In genomic region chr2:174878537-174879147, GRCh38 we compare ENCODE assay signal across 10 cellular contexts.
A peak's percentile ranks its signal among the peaks of the same experiment; 100 is the strongest.
DNase-seq lines count a peak whose midpoint lies in the region; ATAC-seq and TF ChIP-seq lines count a peak whose summit lies in the region.
"Had no signal": no experiment of that assay in that cellular context is flagged by ENCODE, and none has a peak within 500 bp of the region (broad histone marks: within the 10 kb centered on the region; RNA-seq: fewer than 3 reads in every experiment).

No MANE protein-coding gene starts in this region.

- no peak overlapping the region for H2BK5ac ChIP-seq in mesenchymal stem cell (ENCODE audit: low read depth, low read length, poor library complexity, severe bottlenecking)

- intact Hi-C loops in A673 (cut with micrococcal nuclease; ENCODE audit: unreplicated experiment) = no loop called here
- intact Hi-C loops in body of pancreas (cut with DNase I) = no loop called here

- no peaks in the 10 kb centered on the region for H3K79me1 ChIP-seq in mesenchymal stem cell (replicated peaks; ENCODE audit: low read length, poor library complexity, severe bottlenecking)

- H3K9me3 ChIP-seq in A673 (ENCODE audit: low read depth, low read length, poor library complexity, severe bottlenecking) (no peaks in the 10 kb centered on the region), MG63 (no peaks in the 10 kb centered on the region), body of pancreas (no peaks in the 10 kb centered on the region), mesenchymal stem cell (ENCODE audit: control insufficient read depth, low read length) (no peaks in the 10 kb centered on the region)

- DNase-seq in A673 (ENCODE audit: low spot score) (peak; percentile 49), MG63 (peak; percentile 39), body of pancreas (peak; percentile 15 to 29 (median 20)), mesenchymal stem cell (no peak), GM13977 (ENCODE audit: low spot score) (no peak), OCI-M2 (lab: John Stamatoyannopoulos, UW; ENCODE audit: unreplicated experiment) (no peak), putamen (ENCODE audit: low spot score) (no peak)
- DNase-seq: NCI-H526 treated with DMSO at 0.1 percent for 48 hours had no signal

- H2BK15ac ChIP-seq in mesenchymal stem cell (ENCODE audit: low read depth, poor library complexity, severe bottlenecking) = no peak overlapping the region

- in situ Hi-C loops in GM13977 (cut with MboI; ENCODE audit: low pct_unique_long_range_greater_than_20kb, low sequenced_read_pairs, unreplicated experiment) = no loop called here

- no peak overlapping the region for H4K91ac ChIP-seq in mesenchymal stem cell (ENCODE audit: low read length)

- no peak for TF ChIP-seq CTCF in A673 (conservative IDR thresholded peaks at IDR 0.05; ENCODE audit: low read depth, low read length)
- TF ChIP-seq CTCF in body of pancreas (IDR thresholded peaks at IDR 0.05) = no peak
- no peak for TF ChIP-seq CTCF in GM13977 (IDR thresholded peaks at IDR 0.05; ENCODE audit: extremely low read depth, insufficient read depth, missing control alignments)

- H3K23ac ChIP-seq in mesenchymal stem cell (ENCODE audit: low read length in 2 of 2) = no peak overlapping the region

- no peak overlapping the region for H3K4me2 ChIP-seq in mesenchymal stem cell (ENCODE audit: low read length, poor library complexity, severe bottlenecking)

- CTCF ChIA-PET in A673 (lab: Charles Lee) = no interaction called here

- no peak overlapping the region for H3K18ac ChIP-seq in mesenchymal stem cell (ENCODE audit: low read depth in 1 of 2, low read length in 2 of 2)

- H2AFZ ChIP-seq in mesenchymal stem cell (ENCODE audit: low read depth, low read length) = no peak overlapping the region

- no TSS peak for BruUV-seq in A673 (replicated peaks; lab: Mats Ljungman, UMichigan)

- no peak overlapping the region for H3K14ac ChIP-seq in mesenchymal stem cell (ENCODE audit: low read length in 2 of 2)

- H3K4ac ChIP-seq in mesenchymal stem cell (ENCODE audit: low read depth in 1 of 2, low read length in 2 of 2) = no peak overlapping the region

- H3K36me3 ChIP-seq in A673 (ENCODE audit: insufficient read depth, low read length, poor library complexity, severe bottlenecking) = no peaks in the 10 kb centered on the region
- no peaks in the 10 kb centered on the region for H3K36me3 ChIP-seq in MG63
- no peaks in the 10 kb centered on the region for H3K36me3 ChIP-seq in body of pancreas (replicated peaks in 1 of 2; ENCODE audit: insufficient read depth in 1 of 2, low read depth in 2 of 2)
- H3K36me3 ChIP-seq in mesenchymal stem cell (ENCODE audit: control insufficient read depth in 1 of 2, insufficient read depth in 2 of 2, low read depth in 1 of 2, low read length in 2 of 2) = no peaks in the 10 kb centered on the region

- H3K4me1 ChIP-seq in A673 (ENCODE audit: insufficient read depth, low read length, poor library complexity, severe bottlenecking) (peaks cover 6% of the 10 kb centered on the region), body of pancreas (no peaks in the 10 kb centered on the region), mesenchymal stem cell (ENCODE audit: control insufficient read depth, insufficient read depth, low read depth, low read length) (no peaks in the 10 kb centered on the region)

- TF ChIP-seq POLR2A in body of pancreas (IDR thresholded peaks at IDR 0.05) = no peak

- H2AK5ac ChIP-seq in mesenchymal stem cell (ENCODE audit: low read length, severe bottlenecking) = no peak overlapping the region

- H3K27me3 ChIP-seq in A673 (replicated peaks; ENCODE audit: insufficient read depth, low read depth, low read length, poor library complexity) (no peaks in the 10 kb centered on the region), MG63 (no peaks in the 10 kb centered on the region), body of pancreas (no peaks in the 10 kb centered on the region), mesenchymal stem cell (ENCODE audit: control insufficient read depth in 1 of 2, insufficient read depth in 1 of 2, low read length in 2 of 2) (no peaks in the 10 kb centered on the region)

- POLR2A ChIA-PET in A673 (lab: Charles Lee; ENCODE audit: low non-redundant PET) = no interaction called here

- H4K8ac ChIP-seq in mesenchymal stem cell (ENCODE audit: low read length) = no peak overlapping the region

- peak overlapping the region; percentile 75 for H3K9ac ChIP-seq in mesenchymal stem cell (ENCODE audit: low read length)

- ATAC-seq in body of pancreas (no peak), GM18498 (IDR thresholded peaks at IDR 0.05; ENCODE audit: unreplicated experiment) (no peak)
- ATAC-seq: HCT116 had no signal

- H3K27ac ChIP-seq in A673 (ENCODE audit: low read depth, low read length, poor library complexity, severe bottlenecking) = no peak overlapping the region
- H3K27ac ChIP-seq in body of pancreas = no peak overlapping the region
- no peak overlapping the region for H3K27ac ChIP-seq in mesenchymal stem cell (ENCODE audit: low read length, poor library complexity, severe bottlenecking)

- no peak overlapping the region for H2BK12ac ChIP-seq in mesenchymal stem cell (ENCODE audit: low read length in 2 of 2)

- WGBS in body of pancreas, 2 donors = 26 to 32% methylated on average over 4 of the region's 4 CpGs
- WGBS in mesenchymal stem cell = 95% methylated on average over 3 of the region's 4 CpGs

- H2BK120ac ChIP-seq in mesenchymal stem cell (ENCODE audit: low read depth, low read length) = no peak overlapping the region

- peak overlapping the region; percentile 18 for H3K4me3 ChIP-seq in A673 (ENCODE audit: low read depth, low read length, poor library complexity, severe bottlenecking)
- H3K4me3 ChIP-seq in MG63 = peak overlapping the region; percentile 23
- no peak overlapping the region for H3K4me3 ChIP-seq in body of pancreas
- peak overlapping the region in 1 of 2 experiments; percentile 78 for H3K4me3 ChIP-seq in mesenchymal stem cell (ENCODE audit: insufficient read depth in 1 of 2, low read depth in 1 of 2, low read length in 2 of 2)

Comparison
In these comparisons a context has a peak if more than half of its experiments do, and no peak if none do; other contexts are left out.
1. DNase-seq: peak in A673 (single experiment), MG63 (single experiment) and body of pancreas (4 of 4); none in mesenchymal stem cell (single experiment), GM13977 (single experiment), OCI-M2 (single experiment) and putamen (single experiment).
2. H3K4me3 ChIP-seq: peak in A673 (single experiment) and MG63 (single experiment); none in body of pancreas (0 of 2).